17 cellular contexts compared by ENCODE assay signal in genomic region chr3:134252766-134253165, GRCh38. TPM values are rescaled to one million over a fixed set of nuclear protein-coding genes. Genes with fewer than 3 reads are reported as not detected.
DNase-seq lines count a peak whose midpoint lies in the region; ATAC-seq and TF ChIP-seq lines count a peak whose summit lies in the region.
"Had no signal": no experiment of that assay in that cellular context is flagged by ENCODE, and none has a peak within 500 bp of the region (broad histone marks: within the 10 kb centered on the region; RNA-seq: fewer than 3 reads in every experiment).

No MANE protein-coding gene starts in this region.

- DNase-seq in natural killer cell (no peak), endodermal cell (peak; percentile 69), nephron progenitor cell (no peak), NCI-H1092 treated with DMSO at 0.1 percent for 48 hours (lab: John Stamatoyannopoulos, UW) (no peak), HEK293T (ENCODE audit: extremely low spot score) (no peak), midbrain (lab: John Stamatoyannopoulos, UW) (no peak), NCI-H1436 treated with DMSO at 0.1 percent for 48 hours (lab: John Stamatoyannopoulos, UW) (no peak)
- DNase-seq in natural killer cell treated with Interleukin-12 subunit alpha and Interleukin-12 subunit beta and Interleukin-15 and Interleukin-18, amount 100 ng/mL, for 72 hours (ENCODE audit: low spot score), result no peak
- DNase-seq: activated CD8-positive, alpha-beta T cell treated with anti-CD3 and anti-CD28 coated beads for 36 hours; adrenal gland; cerebellar nuclear complex; mammary epithelial cell; NCI-H1105 treated with DMSO at 0.1 percent for 48 hours; NCI-H446; occipital lobe; stimulated activated naive CD4-positive, alpha-beta T cell had no signal

- H3K27ac Mint-ChIP-seq in natural killer cell (no peak overlapping the region), endodermal cell (peak overlapping the region; percentile 79), nephron progenitor cell (peak overlapping the region; percentile 89)
- no peak overlapping the region for H3K27ac Mint-ChIP-seq in natural killer cell treated with Interleukin-12 subunit alpha and Interleukin-12 subunit beta and Interleukin-15 and Interleukin-18, amount 100 ng/mL, for 72 hours
- H3K27ac Mint-ChIP-seq: activated CD8-positive, alpha-beta T cell treated with anti-CD3 and anti-CD28 coated beads for 36 hours had no signal

- H3K4me1 ChIP-seq in endodermal cell (ENCODE audit: control insufficient read depth, insufficient read depth, low read length), result peaks cover 11% of the 10 kb centered on the region

- TF ChIP-seq CTCF in natural killer cell (IDR thresholded peaks at IDR 0.05) (no peak), endodermal cell (conservative IDR thresholded peaks at IDR 0.05) (no peak), nephron progenitor cell (IDR thresholded peaks at IDR 0.05) (no peak)

- H3K4me1 Mint-ChIP-seq in natural killer cell (peaks cover 22 to 28% of the 10 kb centered on the region in 2 donors), endodermal cell (peaks cover 31% of the 10 kb centered on the region), nephron progenitor cell (peaks cover 48% of the 10 kb centered on the region)
- peaks cover 23 to 34% of the 10 kb centered on the region in 2 donors for H3K4me1 Mint-ChIP-seq in natural killer cell treated with Interleukin-12 subunit alpha and Interleukin-12 subunit beta and Interleukin-15 and Interleukin-18, amount 100 ng/mL, for 72 hours (ENCODE audit: low read depth in 2 of 2)

- H3K4me3 ChIP-seq in endodermal cell (ENCODE audit: low read length), result no peak overlapping the region
- H3K4me3 ChIP-seq: adrenal gland, vagina had no signal

- no peaks in the 10 kb centered on the region for H3K27me3 ChIP-seq in endodermal cell (ENCODE audit: control insufficient read depth, insufficient read depth, low read length, poor library complexity, severe bottlenecking)
- H3K27me3 ChIP-seq: adrenal gland, vagina had no signal

- peaks cover 3% of the 10 kb centered on the region for H3K9me3 ChIP-seq in endodermal cell (ENCODE audit: control insufficient read depth, low read length)
- H3K9me3 ChIP-seq: adrenal gland, vagina had no signal

- ATAC-seq in natural killer cell, result no peak
- ATAC-seq in natural killer cell treated with Interleukin-12 subunit alpha and Interleukin-12 subunit beta and Interleukin-15 and Interleukin-18, amount 100 ng/mL, for 72 hours, result no peak
- ATAC-seq: activated CD8-positive, alpha-beta T cell treated with anti-CD3 and anti-CD28 coated beads for 36 hours had no signal

- H3K9me3 Mint-ChIP-seq in natural killer cell (no peaks in the 10 kb centered on the region), endodermal cell (no peaks in the 10 kb centered on the region), nephron progenitor cell (no peaks in the 10 kb centered on the region)
- H3K9me3 Mint-ChIP-seq in natural killer cell treated with Interleukin-12 subunit alpha and Interleukin-12 subunit beta and Interleukin-15 and Interleukin-18, amount 100 ng/mL, for 72 hours, result no peaks in the 10 kb centered on the region
- H3K9me3 Mint-ChIP-seq: activated CD8-positive, alpha-beta T cell treated with anti-CD3 and anti-CD28 coated beads for 36 hours had no signal

- H3K36me3 Mint-ChIP-seq in natural killer cell (no peaks in the 10 kb centered on the region), endodermal cell (ENCODE audit: low read depth) (peaks cover 4% of the 10 kb centered on the region), nephron progenitor cell (ENCODE audit: low read depth) (peaks cover 11% of the 10 kb centered on the region)
- H3K36me3 Mint-ChIP-seq in natural killer cell treated with Interleukin-12 subunit alpha and Interleukin-12 subunit beta and Interleukin-15 and Interleukin-18, amount 100 ng/mL, for 72 hours, result no peaks in the 10 kb centered on the region

- CTCF ChIA-PET in HEK293T (lab: Yijun Ruan, JAX), result interaction anchor here (0.6 kb wide), 1 partner anchor 185 kb away, joined by 5 read pairs; no protein-coding TSS in a partner anchor

- peaks cover 2% of the 10 kb centered on the region for H3K36me3 ChIP-seq in endodermal cell (ENCODE audit: control insufficient read depth, insufficient read depth, low read length)
- H3K36me3 ChIP-seq: adrenal gland, vagina had no signal

- H3K27ac ChIP-seq in endodermal cell (ENCODE audit: low read depth, low read length), result no peak overlapping the region
- H3K27ac ChIP-seq: vagina had no signal

- 71 to 83% methylated on average over 7 of the region's 7 CpGs for WGBS in endodermal cell (ENCODE audit: insufficient coverage in 1 of 2, insufficient read length in 1 of 2), 2 experiments

- H3K4me3 Mint-ChIP-seq in natural killer cell (peak overlapping the region; percentile 26), endodermal cell (no peak overlapping the region), nephron progenitor cell (peak overlapping the region; percentile 47)
- H3K4me3 Mint-ChIP-seq in natural killer cell treated with Interleukin-12 subunit alpha and Interleukin-12 subunit beta and Interleukin-15 and Interleukin-18, amount 100 ng/mL, for 72 hours, result no peak overlapping the region
- H3K4me3 Mint-ChIP-seq: activated CD8-positive, alpha-beta T cell treated with anti-CD3 and anti-CD28 coated beads for 36 hours had no signal

- H3K9ac ChIP-seq in endodermal cell (ENCODE audit: extremely low read depth, low read length, poor library complexity, severe bottlenecking), result no peak overlapping the region

- H3K27me3 Mint-ChIP-seq in natural killer cell (ENCODE audit: low read depth in 2 of 2) (peaks cover 9 to 22% of the 10 kb centered on the region in 2 donors), endodermal cell (ENCODE audit: insufficient read depth) (no peaks in the 10 kb centered on the region), nephron progenitor cell (ENCODE audit: low read depth, poor library complexity) (no peaks in the 10 kb centered on the region)
- peaks cover 16 to 28% of the 10 kb centered on the region in 2 donors for H3K27me3 Mint-ChIP-seq in natural killer cell treated with Interleukin-12 subunit alpha and Interleukin-12 subunit beta and Interleukin-15 and Interleukin-18, amount 100 ng/mL, for 72 hours

- intact Hi-C loops in natural killer cell (cut with micrococcal nuclease), result loop anchor here (5.0 kb wide), 1 partner anchor 40 kb away; no protein-coding TSS in a partner anchor

- POLR2A ChIA-PET in HEK293T (lab: Yijun Ruan, JAX), result interaction anchor here (1.5 kb wide), 1 partner anchor 9 kb away, joined by 4 read pairs; no protein-coding TSS in a partner anchor

TF ChIP-seq in HEK293T, 16 proteins besides CTCF, POLR2A, EP300 and RAD21:
- TF ChIP-seq ARNT (IDR thresholded peaks at IDR 0.05) (no peak), TARDBP (IDR thresholded peaks at IDR 0.05) (no peak), HDGF (IDR thresholded peaks at IDR 0.05; ENCODE audit: borderline replicate concordance) (no peak), L3MBTL2 (conservative IDR thresholded peaks at IDR 0.05) (no peak), FOXK2 (IDR thresholded peaks at IDR 0.05) (no peak), FOXA1 (IDR thresholded peaks at IDR 0.05) (no peak), PKNOX1 (IDR thresholded peaks at IDR 0.05) (no peak), CTBP1 (IDR thresholded peaks at IDR 0.05; ENCODE audit: borderline replicate concordance) (no peak), ZNF384 (IDR thresholded peaks at IDR 0.05) (no peak), FOXM1 (IDR thresholded peaks at IDR 0.05; ENCODE audit: borderline replicate concordance) (no peak), NFRKB (IDR thresholded peaks at IDR 0.05) (no peak)

RNA-seq across cellular contexts. Expression of gene RYK, which starts 2.1 kb away (rescaled TPM):
- total RNA-seq in natural killer cell, result 10 to 100 TPM; 56.7 to 69.5 (median 56.8) TPM
- total RNA-seq in natural killer cell treated with Interleukin-12 subunit alpha and Interleukin-12 subunit beta and Interleukin-15 and Interleukin-18, amount 100 ng/mL, for 72 hours, result 10 to 100 TPM; 20.6 to 20.8 TPM
- total RNA-seq in endodermal cell, result 10 to 100 TPM; 79.2 to 85.5 TPM
- 70.3 TPM for polyA plus RNA-seq in endodermal cell (2013, experiment 1 of 2)
- 63.3 TPM for polyA plus RNA-seq in endodermal cell (2013, experiment 2 of 2)

Comparison
In these comparisons a context has a peak if more than half of its experiments do, and no peak if none do; other contexts are left out.
1. H3K4me3 Mint-ChIP-seq: peak in natural killer cell (single experiment) and nephron progenitor cell (single experiment); none in natural killer cell treated with Interleukin-12 subunit alpha and Interleukin-12 subunit beta and Interleukin-15 and Interleukin-18, amount 100 ng/mL, for 72 hours (single experiment) and endodermal cell (single experiment).
2. H3K27ac Mint-ChIP-seq: peak in endodermal cell (single experiment) and nephron progenitor cell (single experiment); none in natural killer cell (0 of 2) and natural killer cell treated with Interleukin-12 subunit alpha and Interleukin-12 subunit beta and Interleukin-15 and Interleukin-18, amount 100 ng/mL, for 72 hours (0 of 2).